Comparison of ENCODE assay signal across 8 cellular contexts in the genomic region with DNA sequence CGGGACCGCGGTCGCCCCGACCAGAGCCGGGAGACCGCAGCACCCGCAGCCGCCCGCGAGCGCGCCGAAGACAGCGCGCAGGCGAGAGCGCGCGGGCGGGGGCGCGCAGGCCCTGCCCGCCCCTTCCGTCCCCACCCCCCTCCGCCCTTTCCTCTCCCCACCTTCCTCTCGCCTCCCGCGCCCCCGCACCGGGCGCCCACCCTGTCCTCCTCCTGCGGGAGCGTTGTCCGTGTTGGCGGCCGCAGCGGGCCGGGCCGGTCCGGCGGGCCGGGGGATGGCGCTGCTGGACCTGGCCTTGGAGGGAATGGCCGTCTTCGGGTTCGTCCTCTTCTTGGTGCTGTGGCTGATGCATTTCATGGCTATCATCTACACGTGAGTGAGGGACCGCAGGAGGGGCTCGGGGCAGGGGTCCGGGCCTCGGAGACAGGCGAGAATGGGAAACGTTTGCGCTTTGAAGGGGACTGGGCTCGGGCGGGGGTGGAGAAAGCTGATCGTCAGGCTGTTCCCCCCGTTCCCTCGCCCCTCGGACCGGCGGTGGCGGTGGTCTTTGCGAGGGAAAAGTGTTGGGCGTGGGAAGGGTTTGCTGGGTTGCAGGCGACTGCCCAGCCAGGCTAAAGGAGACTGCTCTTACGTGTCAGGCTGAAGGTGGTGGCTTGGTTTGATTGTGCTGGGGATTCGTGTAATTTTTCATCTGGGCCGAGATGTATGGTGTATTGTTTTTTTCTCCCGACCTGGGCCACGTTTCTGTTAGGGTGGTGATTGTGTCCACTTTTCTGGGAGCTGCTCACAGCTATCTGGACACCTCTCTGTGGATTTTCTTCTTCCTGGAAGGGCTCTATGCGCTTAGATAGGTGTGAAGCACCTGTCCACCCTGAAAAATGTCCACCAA. TPM values are rescaled to one million over a fixed set of nuclear protein-coding genes. Genes with fewer than 3 reads are reported as not detected.
DNase-seq lines count a peak whose midpoint lies in the region; ATAC-seq and TF ChIP-seq lines count a peak whose summit lies in the region.

No MANE protein-coding gene starts in this region.

- in situ Hi-C loops in ACHN (cut with HindIII; ENCODE audit: low pct_ligation_motif_present, low pct_unique_long_range_greater_than_20kb, low sequenced_read_pairs) = no loop called here

- no peak for TF ChIP-seq EP300 in gastroesophageal sphincter (IDR thresholded peaks at IDR 0.05)

- H3K27me3 ChIP-seq in gastroesophageal sphincter = no peaks in the 10 kb centered on the region

- H3K4me3 ChIP-seq in gastroesophageal sphincter = peak overlapping the region; percentile 86 to 94

- peak overlapping the region; percentile 59 to 96 (median 91) for H3K27ac ChIP-seq in gastroesophageal sphincter

- H3K4me1 ChIP-seq in gastroesophageal sphincter = peaks cover 10 to 50% (median 31%) of the 10 kb centered on the region in 3 donors

- H3K9me3 ChIP-seq in gastroesophageal sphincter = no peaks in the 10 kb centered on the region

- DNase-seq in ACHN (peak; percentile 34), NCI-H748 (lab: John Stamatoyannopoulos, UW; ENCODE audit: unreplicated experiment) (peak; percentile 69), occipital lobe (lab: John Stamatoyannopoulos, UW) (peak; percentile 62), MV-4-11 (lab: John Stamatoyannopoulos, UW) (no peak)
- peak; percentile 6 for DNase-seq in activated effector memory CD4-positive, alpha-beta T cell treated with Interleukin-2 at 50 U/mL for 16 hours

- ATAC-seq in GM18498 (IDR thresholded peaks at IDR 0.05; ENCODE audit: unreplicated experiment) (peak; percentile 49), HG02884 (IDR thresholded peaks at IDR 0.05; ENCODE audit: unreplicated experiment) (peak; percentile 32), gastroesophageal sphincter (peak; percentile 82)

- 1 to 5% methylated on average over 5 to 6 of the region's 73 CpGs for WGBS in gastroesophageal sphincter (ENCODE audit: low coverage in 1 of 2), 2 donors

- no peaks in the 10 kb centered on the region for H3K36me3 ChIP-seq in gastroesophageal sphincter

- no peak for TF ChIP-seq POLR2A in gastroesophageal sphincter (IDR thresholded peaks at IDR 0.05)

- peak in 1 of 4 experiments; percentile 53 for TF ChIP-seq CTCF in gastroesophageal sphincter (IDR thresholded peaks at IDR 0.05)

RNA-seq across cellular contexts. Expression of a gene that starts 0.6 kb away (rescaled TPM):
- total RNA-seq in gastroesophageal sphincter (10 to 100 TPM; 30.0 to 52.6 (median 43.2) TPM), occipital lobe (108 TPM)

Comparison
In these comparisons a context has a peak if more than half of its experiments do, and no peak if none do; other contexts are left out.
1. ATAC-seq: peak in every context shown above with its lines; median percentile 82 in gastroesophageal sphincter; 49 in GM18498; 32 in HG02884.